In genomic region chr18:46711444-46711863, GRCh38 we compare ENCODE assay signal across 1 cellular context.
TF ChIP-seq lines count a peak whose summit lies in the region.

No MANE protein-coding gene starts in this region.

TF ChIP-seq in K562, 482 proteins besides CTCF, POLR2A, EP300 and RAD21 (continued from another document):
- TF ChIP-seq, protein P1, sequence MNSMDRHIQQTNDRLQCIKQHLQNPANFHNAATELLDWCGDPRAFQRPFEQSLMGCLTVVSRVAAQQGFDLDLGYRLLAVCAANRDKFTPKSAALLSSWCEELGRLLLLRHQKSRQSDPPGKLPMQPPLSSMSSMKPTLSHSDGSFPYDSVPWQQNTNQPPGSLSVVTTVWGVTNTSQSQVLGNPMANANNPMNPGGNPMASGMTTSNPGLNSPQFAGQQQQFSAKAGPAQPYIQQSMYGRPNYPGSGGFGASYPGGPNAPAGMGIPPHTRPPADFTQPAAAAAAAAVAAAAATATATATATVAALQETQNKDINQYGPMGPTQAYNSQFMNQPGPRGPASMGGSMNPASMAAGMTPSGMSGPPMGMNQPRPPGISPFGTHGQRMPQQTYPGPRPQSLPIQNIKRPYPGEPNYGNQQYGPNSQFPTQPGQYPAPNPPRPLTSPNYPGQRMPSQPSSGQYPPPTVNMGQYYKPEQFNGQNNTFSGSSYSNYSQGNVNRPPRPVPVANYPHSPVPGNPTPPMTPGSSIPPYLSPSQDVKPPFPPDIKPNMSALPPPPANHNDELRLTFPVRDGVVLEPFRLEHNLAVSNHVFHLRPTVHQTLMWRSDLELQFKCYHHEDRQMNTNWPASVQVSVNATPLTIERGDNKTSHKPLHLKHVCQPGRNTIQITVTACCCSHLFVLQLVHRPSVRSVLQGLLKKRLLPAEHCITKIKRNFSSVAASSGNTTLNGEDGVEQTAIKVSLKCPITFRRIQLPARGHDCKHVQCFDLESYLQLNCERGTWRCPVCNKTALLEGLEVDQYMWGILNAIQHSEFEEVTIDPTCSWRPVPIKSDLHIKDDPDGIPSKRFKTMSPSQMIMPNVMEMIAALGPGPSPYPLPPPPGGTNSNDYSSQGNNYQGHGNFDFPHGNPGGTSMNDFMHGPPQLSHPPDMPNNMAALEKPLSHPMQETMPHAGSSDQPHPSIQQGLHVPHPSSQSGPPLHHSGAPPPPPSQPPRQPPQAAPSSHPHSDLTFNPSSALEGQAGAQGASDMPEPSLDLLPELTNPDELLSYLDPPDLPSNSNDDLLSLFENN (IDR thresholded peaks at IDR 0.05; ENCODE audit: low read depth in 2 of 2, low read length in 2 of 2) = peak in 1 of 2 experiments; percentile 57; a peak in 1 of 4 replicates
- no peak for TF ChIP-seq ZNF133 (CRISPR knock-in tag; IDR thresholded peaks at IDR 0.05)
- peak; percentile 88 for TF ChIP-seq TAL1 (IDR thresholded peaks at IDR 0.05)
- peak; percentile 39; the same call in 1 of the 2 replicates for TF ChIP-seq FOXM1 (IDR thresholded peaks at IDR 0.05; ENCODE audit: low read depth)
- no peak for TF ChIP-seq FOXM1 (CRISPR knock-in tag; IDR thresholded peaks at IDR 0.05; ENCODE audit: low read depth)
- peak; percentile 74; the same call in 1 of the 2 replicates for TF ChIP-seq KLF16 (IDR thresholded peaks at IDR 0.05)
- TF ChIP-seq CHD7 (IDR thresholded peaks at IDR 0.05; ENCODE audit: low read depth, low read length) = no peak
- TF ChIP-seq POLR3A (IDR thresholded peaks at IDR 0.05; ENCODE audit: borderline replicate concordance, extremely low read depth, insufficient read depth, insufficient read length) = no peak
- 0 out of 2 replicates have a peak, but pooled peaks have one; percentile 36 for TF ChIP-seq DMBX1 (CRISPR knock-in tag; IDR thresholded peaks at IDR 0.05; ENCODE audit: borderline replicate concordance)
- peak; percentile 81 for TF ChIP-seq MEF2D (tag; conservative IDR thresholded peaks at IDR 0.05; ENCODE audit: low read depth)
- TF ChIP-seq RBM15 (IDR thresholded peaks at IDR 0.05; ENCODE audit: insufficient read depth, low read length) = no peak
- TF ChIP-seq, protein P2, sequence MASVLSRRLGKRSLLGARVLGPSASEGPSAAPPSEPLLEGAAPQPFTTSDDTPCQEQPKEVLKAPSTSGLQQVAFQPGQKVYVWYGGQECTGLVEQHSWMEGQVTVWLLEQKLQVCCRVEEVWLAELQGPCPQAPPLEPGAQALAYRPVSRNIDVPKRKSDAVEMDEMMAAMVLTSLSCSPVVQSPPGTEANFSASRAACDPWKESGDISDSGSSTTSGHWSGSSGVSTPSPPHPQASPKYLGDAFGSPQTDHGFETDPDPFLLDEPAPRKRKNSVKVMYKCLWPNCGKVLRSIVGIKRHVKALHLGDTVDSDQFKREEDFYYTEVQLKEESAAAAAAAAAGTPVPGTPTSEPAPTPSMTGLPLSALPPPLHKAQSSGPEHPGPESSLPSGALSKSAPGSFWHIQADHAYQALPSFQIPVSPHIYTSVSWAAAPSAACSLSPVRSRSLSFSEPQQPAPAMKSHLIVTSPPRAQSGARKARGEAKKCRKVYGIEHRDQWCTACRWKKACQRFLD (CRISPR knock-in tag; IDR thresholded peaks at IDR 0.05) = peak; percentile 36; the same call in 1 of the 2 replicates
- TF ChIP-seq LEF1 (IDR thresholded peaks at IDR 0.05) = peak; percentile 74; the same call in 1 of the 2 replicates
- TF ChIP-seq CREB1 (IDR thresholded peaks at IDR 0.05) = no peak
- TF ChIP-seq CREB1 (CRISPR knock-in tag; IDR thresholded peaks at IDR 0.05) = 0 out of 2 replicates have a peak, but pooled peaks have one; percentile 22
- TF ChIP-seq DPF2 (IDR thresholded peaks at IDR 0.05) = peak; percentile 86
- TF ChIP-seq MTA2 (IDR thresholded peaks at IDR 0.05; ENCODE audit: low read depth) = peak; percentile 73
- no peak for TF ChIP-seq ZNF318 (IDR thresholded peaks at IDR 0.05; ENCODE audit: borderline replicate concordance in 1 of 2, low read depth in 1 of 2)
